ENCODE assay signal across 2 cellular contexts in genomic region chr1:11063937-11064537, GRCh38.
TF ChIP-seq lines count a peak whose summit lies in the region.

No MANE protein-coding gene starts in this region.

TF ChIP-seq in HEK293, 187 proteins besides CTCF, POLR2A, EP300 and RAD21:
- TF ChIP-seq PRDM10 (tag by site-specific recombination; IDR thresholded peaks at IDR 0.05) (peak; percentile 44; the same call in 1 of the 2 replicates), ZNF654 (tag by site-specific recombination; IDR thresholded peaks at IDR 0.05; ENCODE audit: low read depth) (peak; percentile 19), ZNF600 (tag by site-specific recombination; IDR thresholded peaks at IDR 0.05) (peak; percentile 49), ZFHX2 (tag by site-specific recombination; conservative IDR thresholded peaks at IDR 0.05) (0 out of 2 replicates have a peak, but pooled peaks have one; percentile 42), EGR2 (tag by site-specific recombination; IDR thresholded peaks at IDR 0.05; ENCODE audit: low read depth) (peak; percentile 81)

TF ChIP-seq in GM12878, 131 proteins besides CTCF, POLR2A, EP300 and RAD21:
- TF ChIP-seq ZBTB33 (IDR thresholded peaks at IDR 0.05) = 0 out of 2 replicates have a peak, but pooled peaks have one; percentile 19
